ENCODE assay signal across 1 cellular context in genomic region chr20:36271639-36272546, GRCh38.
TF ChIP-seq lines count a peak whose summit lies in the region.

No MANE protein-coding gene starts in this region.

TF ChIP-seq in SK-N-SH treated with all-trans-retinoic acid at 6 μM for 48 hours, 23 proteins besides CTCF, POLR2A, EP300 and RAD21 (continued from another document):
- TF ChIP-seq PATZ1 (CRISPR knock-in tag; IDR thresholded peaks at IDR 0.05; ENCODE audit: borderline replicate concordance) (no peak), CSDC2 (CRISPR knock-in tag; IDR thresholded peaks at IDR 0.05) (no peak), ZNF565 (CRISPR knock-in tag; conservative IDR thresholded peaks at IDR 0.05; ENCODE audit: low read depth) (no peak), RARB (CRISPR knock-in tag; IDR thresholded peaks at IDR 0.05) (no peak), ZNF8 (CRISPR knock-in tag; IDR thresholded peaks at IDR 0.05) (no peak), ZNF70 (CRISPR knock-in tag; IDR thresholded peaks at IDR 0.05) (no peak), TSHZ2 (CRISPR knock-in tag; IDR thresholded peaks at IDR 0.05) (no peak)
- TF ChIP-seq, protein P1, sequence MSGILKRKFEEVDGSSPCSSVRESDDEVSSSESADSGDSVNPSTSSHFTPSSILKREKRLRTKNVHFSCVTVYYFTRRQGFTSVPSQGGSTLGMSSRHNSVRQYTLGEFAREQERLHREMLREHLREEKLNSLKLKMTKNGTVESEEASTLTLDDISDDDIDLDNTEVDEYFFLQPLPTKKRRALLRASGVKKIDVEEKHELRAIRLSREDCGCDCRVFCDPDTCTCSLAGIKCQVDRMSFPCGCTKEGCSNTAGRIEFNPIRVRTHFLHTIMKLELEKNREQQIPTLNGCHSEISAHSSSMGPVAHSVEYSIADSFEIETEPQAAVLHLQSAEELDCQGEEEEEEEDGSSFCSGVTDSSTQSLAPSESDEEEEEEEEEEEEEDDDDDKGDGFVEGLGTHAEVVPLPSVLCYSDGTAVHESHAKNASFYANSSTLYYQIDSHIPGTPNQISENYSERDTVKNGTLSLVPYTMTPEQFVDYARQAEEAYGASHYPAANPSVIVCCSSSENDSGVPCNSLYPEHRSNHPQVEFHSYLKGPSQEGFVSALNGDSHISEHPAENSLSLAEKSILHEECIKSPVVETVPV (CRISPR knock-in tag; IDR thresholded peaks at IDR 0.05): no peak
TF ChIP-seq in SK-N-SH treated with all-trans-retinoic acid at 6 μM for 48 hours: peak in this region for 0.
